Comparison of ENCODE assay signal across 19 cellular contexts in genomic region chr4:35802644-35803043, GRCh38.
"Had no signal": no experiment of that assay in that cellular context is flagged by ENCODE, and none has a peak within 500 bp of the region (broad histone marks: within the 10 kb centered on the region; RNA-seq: fewer than 3 reads in every experiment).

No MANE protein-coding gene starts in this region.

- H3K27me3 Mint-ChIP-seq: memory B cell; naive thymus-derived CD8-positive, alpha-beta T cell; stimulated activated naive B cell treated with anti-CD40 and anti-IgM and Interleukin-4, amounts not matched to agents 10 μg/mL and 1 μg/mL and 100 μg/mL, for 72 hours had no signal

- ATAC-seq: heart right ventricle; naive thymus-derived CD8-positive, alpha-beta T cell; right cardiac atrium; sciatic nerve; stimulated activated naive B cell treated with anti-CD40 and anti-IgM and Interleukin-4, amounts not matched to agents 10 μg/mL and 1 μg/mL and 100 μg/mL, for 72 hours; stimulated activated naive CD8-positive, alpha-beta T cell treated with anti-CD3 and anti-CD28 coated beads, Interleukin-15, Interleukin-2, amounts not matched to agents 100 U/mL and 50 U/mL, for 24 hours had no signal

- DNase-seq: heart right ventricle; islet precursor cell; left ventricle myocardium inferior; midbrain; naive thymus-derived CD8-positive, alpha-beta T cell; nephron progenitor cell; ovary; retina; right cardiac atrium; stimulated activated CD4-positive, alpha-beta T cell treated with anti-CD3 and anti-CD28 coated beads, Interleukin-4, amount 100 ng/mL, for 24 hours; stimulated activated naive B cell treated with anti-CD40 and anti-IgM and Interleukin-4, amounts not matched to agents 10 μg/mL and 1 μg/mL and 100 μg/mL, for 72 hours; stimulated activated naive CD8-positive, alpha-beta T cell treated with anti-CD3 and anti-CD28 coated beads, Interleukin-15, Interleukin-2, amounts not matched to agents 100 U/mL and 50 U/mL, for 24 hours; stomach; testis; thyroid gland; transverse colon had no signal

- H3K36me3 Mint-ChIP-seq: memory B cell; naive thymus-derived CD8-positive, alpha-beta T cell; neural progenitor cell; stimulated activated naive B cell treated with anti-CD40 and anti-IgM and Interleukin-4, amounts not matched to agents 10 μg/mL and 1 μg/mL and 100 μg/mL, for 72 hours had no signal

- H3K27ac Mint-ChIP-seq: memory B cell; naive thymus-derived CD8-positive, alpha-beta T cell; nephron progenitor cell; neural progenitor cell; stimulated activated naive B cell treated with anti-CD40 and anti-IgM and Interleukin-4, amounts not matched to agents 10 μg/mL and 1 μg/mL and 100 μg/mL, for 72 hours had no signal

- H3K4me3 Mint-ChIP-seq: memory B cell; naive thymus-derived CD8-positive, alpha-beta T cell; nephron progenitor cell; neural progenitor cell; stimulated activated naive B cell treated with anti-CD40 and anti-IgM and Interleukin-4, amounts not matched to agents 10 μg/mL and 1 μg/mL and 100 μg/mL, for 72 hours had no signal

- H3K9me3 Mint-ChIP-seq: memory B cell had no signal

- H3K4me1 Mint-ChIP-seq: memory B cell; nephron progenitor cell; stimulated activated naive B cell treated with anti-CD40 and anti-IgM and Interleukin-4, amounts not matched to agents 10 μg/mL and 1 μg/mL and 100 μg/mL, for 72 hours had no signal
